In genomic region chr21:35727830-35728229, GRCh38 we compare ENCODE assay signal across 24 cellular contexts.
"Had no signal": no experiment of that assay in that cellular context is flagged by ENCODE, and none has a peak within 500 bp of the region (broad histone marks: within the 10 kb centered on the region; RNA-seq: fewer than 3 reads in every experiment).

No MANE protein-coding gene starts in this region.

- H2AFZ ChIP-seq: hepatocyte had no signal

- H3K27ac ChIP-seq: colonic mucosa, epithelial cell of prostate, esophagus squamous epithelium, foreskin keratinocyte, gastroesophageal sphincter, heart left ventricle, hepatocyte, lower lobe of right lung had no signal

- H3K4me3 ChIP-seq: colonic mucosa, esophagus squamous epithelium, gastroesophageal sphincter, heart left ventricle, hepatocyte, lower lobe of right lung, mucosa of descending colon had no signal

- H3K4me1 ChIP-seq: colonic mucosa, foreskin keratinocyte, gastroesophageal sphincter, heart left ventricle, lower lobe of right lung had no signal

- H3K36me3 ChIP-seq: colonic mucosa, esophagus squamous epithelium, gastroesophageal sphincter, heart left ventricle, lower lobe of right lung had no signal

- H3K4me2 ChIP-seq: hepatocyte had no signal

- H3K79me2 ChIP-seq: hepatocyte had no signal

- ATAC-seq: effector memory CD8-positive, alpha-beta T cell; esophagus mucosa; foreskin keratinocyte; gastroesophageal sphincter; heart left ventricle; left colon; left lobe of liver; left ventricle myocardium superior; lower lobe of right lung; mucosa of descending colon had no signal

- H3K27me3 ChIP-seq: colonic mucosa, hepatocyte had no signal

- H3K9me3 ChIP-seq: colonic mucosa, esophagus squamous epithelium, gastroesophageal sphincter, heart left ventricle, lower lobe of right lung, mucosa of descending colon had no signal

- DNase-seq: colonic mucosa; cortex of kidney; effector CD8-positive, alpha-beta T cell; effector memory CD8-positive, alpha-beta T cell; endodermal cell; erythroblast; esophagus squamous epithelium; foreskin keratinocyte; heart left ventricle; hypothalamus; immature natural killer cell; islet precursor cell; kidney; kidney glomerular epithelial cell; left colon; left ventricle myocardium superior; lower lobe of right lung; mesenchymal stem cell; mucosa of descending colon had no signal
